In the genomic region with DNA sequence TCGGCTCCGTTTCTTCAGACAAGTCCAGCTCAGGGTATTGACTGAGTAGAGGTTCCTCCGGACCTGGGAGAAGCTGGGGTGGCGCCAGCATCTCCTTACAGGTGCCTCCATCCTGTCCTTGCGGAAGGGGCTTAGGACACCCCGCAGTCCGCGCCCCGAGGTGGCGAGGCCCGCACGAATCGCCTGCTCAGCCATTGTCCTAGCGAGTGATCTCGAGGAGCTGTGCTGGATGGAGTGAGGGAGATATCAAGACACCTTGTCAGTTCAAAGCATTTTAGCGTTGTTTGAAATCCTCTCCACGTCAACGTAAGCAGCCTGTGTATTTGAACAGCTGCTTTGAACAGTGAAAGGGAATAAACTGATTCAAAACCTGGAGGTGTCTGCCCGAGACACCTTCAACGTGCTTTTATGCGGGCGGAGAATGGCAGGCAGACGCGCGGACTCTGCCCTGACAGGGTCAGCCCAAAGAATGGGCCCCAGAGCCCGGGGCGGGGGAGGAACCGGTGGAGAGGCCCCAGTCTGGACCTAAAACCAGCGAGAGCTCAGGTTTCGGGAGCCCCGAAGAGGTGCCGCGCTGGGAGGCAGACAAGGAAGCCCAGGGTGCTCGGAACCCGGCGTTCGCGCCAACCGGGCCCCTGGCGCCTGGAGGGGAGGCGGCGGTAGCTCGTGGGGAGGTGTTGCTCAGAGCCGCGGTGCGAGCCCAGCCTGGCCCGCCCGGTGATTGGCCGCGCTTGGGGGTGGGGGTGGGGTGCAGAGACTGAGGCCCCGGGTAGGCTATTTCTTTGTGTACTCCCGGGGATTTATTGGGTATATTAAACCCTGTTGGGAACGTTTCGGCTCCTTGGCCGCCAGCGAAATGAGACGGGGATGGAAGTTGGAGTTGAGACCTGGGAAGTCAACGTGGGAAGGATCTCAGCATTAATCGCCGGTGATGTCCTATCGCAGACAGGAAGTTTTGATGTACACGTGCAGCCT, we compare ENCODE assay signal across 8 cellular contexts. TPM values are rescaled to one million over a fixed set of nuclear protein-coding genes. Genes with fewer than 3 reads are reported as not detected.
DNase-seq lines count a peak whose midpoint lies in the region; ATAC-seq and TF ChIP-seq lines count a peak whose summit lies in the region.

No MANE protein-coding gene starts in this region.

- H3K36me3 ChIP-seq in HAP-1 (replicated peaks): no peaks in the 10 kb centered on the region
- H3K36me3 ChIP-seq in Karpas-422 (ENCODE audit: insufficient read depth, low read length): no peaks in the 10 kb centered on the region

- no peak overlapping the region for H2AFZ ChIP-seq in Karpas-422 (ENCODE audit: low read length)

- H3K4me1 ChIP-seq in HAP-1 (peaks cover 43% of the 10 kb centered on the region), Karpas-422 (ENCODE audit: low read length) (no peaks in the 10 kb centered on the region)

- peaks cover 0 to 16% of the 10 kb centered on the region in 2 donors for H3K36me3 Mint-ChIP-seq in naive B cell

- no peak overlapping the region for H3K9ac ChIP-seq in Karpas-422 (ENCODE audit: low read length)

- H3K27ac ChIP-seq in angular gyrus (ENCODE audit: low read depth, low read length): peak overlapping the region; percentile 70
- no peak overlapping the region for H3K27ac ChIP-seq in Karpas-422 (ENCODE audit: low read length)

- no peak for TF ChIP-seq CTCF in omental fat pad (IDR thresholded peaks at IDR 0.05)

- H3K79me2 ChIP-seq in Karpas-422 (ENCODE audit: low read length): no peaks in the 10 kb centered on the region

- peaks cover 0 to 14% (median 1%) of the 10 kb centered on the region in 7 donors for H3K9me3 Mint-ChIP-seq in naive B cell

- H3K4me2 ChIP-seq in Karpas-422 (ENCODE audit: low read depth, low read length, poor library complexity, severe bottlenecking): no peak overlapping the region

- H3K27ac Mint-ChIP-seq in naive B cell: peak overlapping the region in 3 of 6 donors; percentile 35 to 76 (median 74)

- in situ Hi-C loops in HAP-1 (cut with MboI; ENCODE audit: low sequenced_read_pairs): loop anchor here (25.0 kb wide), 3 partner anchors 194 to 794 kb away; no protein-coding TSS in a partner anchor

- H3K4me1 Mint-ChIP-seq in naive B cell: peaks cover 56 to 66% (median 56%) of the 10 kb centered on the region in 3 donors

- DNase-seq in D341Med (ENCODE audit: low spot score) (peak; percentile 24), M059J (ENCODE audit: low read depth) (peak; percentile 64), naive B cell (no peak), HAP-1 (ENCODE audit: low spot score in 2 of 2) (no peak), omental fat pad (ENCODE audit: low spot score) (no peak), Karpas-422 (no peak)

- H3K27me3 ChIP-seq in HAP-1 (ENCODE audit: low read depth): no peaks in the 10 kb centered on the region
- no peaks in the 10 kb centered on the region for H3K27me3 ChIP-seq in Karpas-422 (ENCODE audit: low read length)

- ATAC-seq in naive B cell (ENCODE audit: low read depth in 2 of 2) (no peak), GM19035 (IDR thresholded peaks at IDR 0.05; ENCODE audit: unreplicated experiment) (no peak), omental fat pad (ENCODE audit: low FRiP score) (no peak)

- H4K20me1 ChIP-seq in Karpas-422 (ENCODE audit: insufficient read depth, low read depth, low read length): no peaks in the 10 kb centered on the region

- H3K4me3 ChIP-seq in HAP-1: no peak overlapping the region
- H3K4me3 ChIP-seq in Karpas-422 (ENCODE audit: low read length): no peak overlapping the region

- H3K9me3 ChIP-seq in HAP-1 (no peaks in the 10 kb centered on the region; the same call in 1 of the 2 replicates), Karpas-422 (ENCODE audit: low read length) (no peaks in the 10 kb centered on the region)

- H3K9me2 ChIP-seq in Karpas-422 (replicated peaks; ENCODE audit: insufficient read depth, low read length): no peaks in the 10 kb centered on the region

- H3K4me3 Mint-ChIP-seq in naive B cell: peak overlapping the region; percentile 61 to 92 (median 82)

- H3K27me3 Mint-ChIP-seq in naive B cell: peaks cover 76 to 92% (median 91%) of the 10 kb centered on the region in 3 donors

RNA-seq across cellular contexts. Expression of a gene that starts 3.0 kb away (rescaled TPM):
- 3.3 and 6.2 TPM in 2 replicates for total RNA-seq in M059J (2014; rRNA removed; shearing (Covaris generic))
- not detected for polyA plus RNA-seq in naive B cell (ENCODE audit: low read depth in 6 of 6)
- total RNA-seq in omental fat pad: not detected
- not detected in 2 replicates for total RNA-seq in Karpas-422 (2014; rRNA removed; shearing (Covaris generic); ENCODE audit: low replicate concordance)

Comparison
In these comparisons a context has a peak if more than half of its experiments do, and no peak if none do; other contexts are left out.
1. DNase-seq: peak in D341Med (single experiment) and M059J (single experiment); none in naive B cell (single experiment), HAP-1 (0 of 2), omental fat pad (single experiment) and Karpas-422 (single experiment).